18 cellular contexts compared by ENCODE assay signal in genomic region chr10:14905890-14906289, GRCh38. TPM values are rescaled to one million over a fixed set of nuclear protein-coding genes. Genes with fewer than 3 reads are reported as not detected.
A peak's percentile ranks its signal among the peaks of the same experiment; 100 is the strongest.
DNase-seq lines count a peak whose midpoint lies in the region; ATAC-seq, FAIRE-seq and TF ChIP-seq lines count a peak whose summit lies in the region.
"Had no signal": no experiment of that assay in that cellular context is flagged by ENCODE, and none has a peak within 500 bp of the region (broad histone marks: within the 10 kb centered on the region; RNA-seq: fewer than 3 reads in every experiment).

No MANE protein-coding gene starts in this region.

- no peaks in the 10 kb centered on the region for H3K9me3 ChIP-seq in prostate gland
- H3K9me3 ChIP-seq: BE2C had no signal

- H3K27me3 Mint-ChIP-seq in T-helper 1 cell treated with Interleukin-12 subunit alpha and Interleukin-12 subunit beta and Interleukin-4 antibody, amounts not matched to agents 30 μg/mL and 1 μg/mL, for 36 hours (ENCODE audit: low read depth): no peaks in the 10 kb centered on the region
- no peaks in the 10 kb centered on the region for H3K27me3 Mint-ChIP-seq in activated naive CD8-positive, alpha-beta T cell treated with anti-CD3 and anti-CD28 coated beads, Interleukin-2, amount 10 ng/mL, durations not matched to agents 7 days and 5 days
- H3K27me3 Mint-ChIP-seq in activated naive CD8-positive, alpha-beta T cell treated with anti-CD3 and anti-CD28 coated beads, Interleukin-2, amount 50 U/mL, for 24 hours: no peaks in the 10 kb centered on the region

- no peak for TF ChIP-seq CTCF in prostate gland (IDR thresholded peaks at IDR 0.05)

- peak overlapping the region; percentile 67 for H3K27ac Mint-ChIP-seq in T-helper 1 cell treated with Interleukin-12 subunit alpha and Interleukin-12 subunit beta and Interleukin-4 antibody, amounts not matched to agents 30 μg/mL and 1 μg/mL, for 36 hours
- no peak overlapping the region for H3K27ac Mint-ChIP-seq in activated naive CD8-positive, alpha-beta T cell treated with anti-CD3 and anti-CD28 coated beads, Interleukin-2, amount 10 ng/mL, durations not matched to agents 7 days and 5 days
- no peak overlapping the region for H3K27ac Mint-ChIP-seq in activated naive CD8-positive, alpha-beta T cell treated with anti-CD3 and anti-CD28 coated beads, Interleukin-2, amount 50 U/mL, for 24 hours

- no peaks in the 10 kb centered on the region for H3K9me3 Mint-ChIP-seq in T-helper 1 cell treated with Interleukin-12 subunit alpha and Interleukin-12 subunit beta and Interleukin-4 antibody, amounts not matched to agents 30 μg/mL and 1 μg/mL, for 36 hours
- peaks cover 1% of the 10 kb centered on the region for H3K9me3 Mint-ChIP-seq in activated naive CD8-positive, alpha-beta T cell treated with anti-CD3 and anti-CD28 coated beads, Interleukin-2, amount 10 ng/mL, durations not matched to agents 7 days and 5 days
- H3K9me3 Mint-ChIP-seq in activated naive CD8-positive, alpha-beta T cell treated with anti-CD3 and anti-CD28 coated beads, Interleukin-2, amount 50 U/mL, for 24 hours: peaks cover 10% of the 10 kb centered on the region

- POLR2A ChIA-PET in activated naive CD8-positive, alpha-beta T cell treated with anti-CD3 and anti-CD28 coated beads, Interleukin-2, amount 10 ng/mL, durations not matched to agents 7 days and 5 days (lab: Charles Lee): no interaction called here

- no peak for TF ChIP-seq POLR2A in prostate gland (IDR thresholded peaks at IDR 0.05)

- 70% methylated on average over 2 of the region's 2 CpGs for WGBS in prostate gland

- H3K4me1 Mint-ChIP-seq in T-helper 1 cell treated with Interleukin-12 subunit alpha and Interleukin-12 subunit beta and Interleukin-4 antibody, amounts not matched to agents 30 μg/mL and 1 μg/mL, for 36 hours (ENCODE audit: low read depth): peaks cover 15% of the 10 kb centered on the region
- H3K4me1 Mint-ChIP-seq in activated naive CD8-positive, alpha-beta T cell treated with anti-CD3 and anti-CD28 coated beads, Interleukin-2, amount 10 ng/mL, durations not matched to agents 7 days and 5 days: peaks cover 7% of the 10 kb centered on the region
- H3K4me1 Mint-ChIP-seq in activated naive CD8-positive, alpha-beta T cell treated with anti-CD3 and anti-CD28 coated beads, Interleukin-2, amount 50 U/mL, for 24 hours: peaks cover 7% of the 10 kb centered on the region

- H3K27me3 ChIP-seq in prostate gland (replicated peaks; ENCODE audit: insufficient read depth): no peaks in the 10 kb centered on the region
- H3K27me3 ChIP-seq: BE2C had no signal

- H3K4me3 ChIP-seq in prostate gland: no peak overlapping the region

- no peak overlapping the region for H3K4me3 Mint-ChIP-seq in T-helper 1 cell treated with Interleukin-12 subunit alpha and Interleukin-12 subunit beta and Interleukin-4 antibody, amounts not matched to agents 30 μg/mL and 1 μg/mL, for 36 hours
- H3K4me3 Mint-ChIP-seq in activated naive CD8-positive, alpha-beta T cell treated with anti-CD3 and anti-CD28 coated beads, Interleukin-2, amount 10 ng/mL, durations not matched to agents 7 days and 5 days: no peak overlapping the region
- no peak overlapping the region for H3K4me3 Mint-ChIP-seq in activated naive CD8-positive, alpha-beta T cell treated with anti-CD3 and anti-CD28 coated beads, Interleukin-2, amount 50 U/mL, for 24 hours

- peaks cover 43% of the 10 kb centered on the region for H3K36me3 Mint-ChIP-seq in T-helper 1 cell treated with Interleukin-12 subunit alpha and Interleukin-12 subunit beta and Interleukin-4 antibody, amounts not matched to agents 30 μg/mL and 1 μg/mL, for 36 hours (ENCODE audit: low read depth)
- H3K36me3 Mint-ChIP-seq in activated naive CD8-positive, alpha-beta T cell treated with anti-CD3 and anti-CD28 coated beads, Interleukin-2, amount 10 ng/mL, durations not matched to agents 7 days and 5 days: peaks cover 46% of the 10 kb centered on the region
- peaks cover 71% of the 10 kb centered on the region for H3K36me3 Mint-ChIP-seq in activated naive CD8-positive, alpha-beta T cell treated with anti-CD3 and anti-CD28 coated beads, Interleukin-2, amount 50 U/mL, for 24 hours (ENCODE audit: low read depth)

- no peaks in the 10 kb centered on the region for H3K36me3 ChIP-seq in prostate gland

- peak overlapping the region; percentile 59 to 71 for H3K27ac ChIP-seq in prostate gland
- H3K27ac ChIP-seq: 22Rv1 had no signal

- FAIRE-seq in GM19239 (lab: Jason Lieb, UNC): no peak
- FAIRE-seq: H1 had no signal

- intact Hi-C loops in prostate gland (cut with DNase I): no loop called here

- peak; percentile 41 for ATAC-seq in activated naive CD8-positive, alpha-beta T cell treated with anti-CD3 and anti-CD28 coated beads, Interleukin-2, amount 10 ng/mL, durations not matched to agents 7 days and 5 days (ENCODE audit: low read depth)
- no peak for ATAC-seq in activated naive CD8-positive, alpha-beta T cell treated with anti-CD3 and anti-CD28 coated beads, Interleukin-2, amount 50 U/mL, for 24 hours
- no peak for ATAC-seq in GM21423 (IDR thresholded peaks at IDR 0.05; ENCODE audit: unreplicated experiment)

- peaks cover 4% of the 10 kb centered on the region for H3K4me1 ChIP-seq in prostate gland (replicated peaks)
- H3K4me1 ChIP-seq: BE2C had no signal

- DNase-seq in T-helper 1 cell (no peak), prostate gland (ENCODE audit: low spot score) (no peak), GM19239 (ENCODE audit: insufficient read length, low spot score) (no peak)
- DNase-seq in activated naive CD8-positive, alpha-beta T cell treated with anti-CD3 and anti-CD28 coated beads, Interleukin-2, amount 10 ng/mL, durations not matched to agents 7 days and 5 days: no peak
- DNase-seq in activated naive CD8-positive, alpha-beta T cell treated with anti-CD3 and anti-CD28 coated beads, Interleukin-2, amount 50 U/mL, for 24 hours: no peak
- peak; percentile 9 for DNase-seq in central memory CD4-positive, alpha-beta T cell
- DNase-seq: BE2C; DMS153; KBM-7; MV-4-11; NCI-H1417 treated with DMSO at 0.1 percent for 48 hours; NCI-H1930; NCI-H69; NK-92 treated with Interleukin-12 subunit alpha and Interleukin-12 subunit beta, amount 100 ng/mL, for 24 hours had no signal

RNA-seq across cellular contexts. Expression of gene SUV39H2, which starts 27.2 kb away (rescaled TPM):
- 10 to 100 TPM; 19.4 to 22.3 TPM for total RNA-seq in activated naive CD8-positive, alpha-beta T cell treated with anti-CD3 and anti-CD28 coated beads, Interleukin-2, amount 10 ng/mL, durations not matched to agents 7 days and 5 days
- 10 to 100 TPM; 13.2 to 15.3 TPM for total RNA-seq in prostate gland

RNA-seq across cellular contexts. Expression of gene DCLRE1C, which starts 48.0 kb away (rescaled TPM):
- 10 to 100 TPM; 47.1 to 47.7 TPM for total RNA-seq in activated naive CD8-positive, alpha-beta T cell treated with anti-CD3 and anti-CD28 coated beads, Interleukin-2, amount 10 ng/mL, durations not matched to agents 7 days and 5 days
- total RNA-seq in prostate gland: 10 to 100 TPM; 11.5 to 20.8 TPM

RNA-seq across cellular contexts. Expression of gene MEIG1, which starts 53.3 kb away (rescaled TPM):
- total RNA-seq in activated naive CD8-positive, alpha-beta T cell treated with anti-CD3 and anti-CD28 coated beads, Interleukin-2, amount 10 ng/mL, durations not matched to agents 7 days and 5 days: under 1 TPM; 0.78 to 0.88 TPM
- 1 to 10 TPM in 1 of 2 donors, not detected in 1; 1.7 TPM for total RNA-seq in prostate gland
- total RNA-seq: H1 had no signal
